ENCODE assay signal across 1 cellular context in the genomic region with DNA sequence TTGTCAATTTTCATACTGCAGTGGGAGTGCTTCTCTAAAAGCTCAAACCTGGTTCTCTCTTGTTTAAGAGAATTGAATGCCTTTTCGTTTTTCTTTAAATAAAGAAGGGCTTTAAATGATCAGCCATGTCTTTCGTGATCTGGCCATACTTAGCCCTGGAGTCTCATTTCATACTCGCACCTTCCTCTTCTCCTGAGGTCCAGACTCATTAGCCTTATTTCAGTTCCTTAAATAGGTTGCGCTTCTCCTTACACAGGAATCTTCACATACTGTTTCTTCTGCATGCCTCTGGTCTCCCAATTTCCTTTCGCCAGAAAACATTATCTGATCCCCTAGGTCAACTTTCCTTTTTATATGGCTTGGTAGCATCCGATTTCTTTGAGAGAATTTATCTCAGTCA.
TF ChIP-seq lines count a peak whose summit lies in the region.

No MANE protein-coding gene starts in this region.

TF ChIP-seq in H1, 55 proteins besides CTCF, POLR2A, EP300 and RAD21 (continued from another document):
- TF ChIP-seq, protein P1, sequence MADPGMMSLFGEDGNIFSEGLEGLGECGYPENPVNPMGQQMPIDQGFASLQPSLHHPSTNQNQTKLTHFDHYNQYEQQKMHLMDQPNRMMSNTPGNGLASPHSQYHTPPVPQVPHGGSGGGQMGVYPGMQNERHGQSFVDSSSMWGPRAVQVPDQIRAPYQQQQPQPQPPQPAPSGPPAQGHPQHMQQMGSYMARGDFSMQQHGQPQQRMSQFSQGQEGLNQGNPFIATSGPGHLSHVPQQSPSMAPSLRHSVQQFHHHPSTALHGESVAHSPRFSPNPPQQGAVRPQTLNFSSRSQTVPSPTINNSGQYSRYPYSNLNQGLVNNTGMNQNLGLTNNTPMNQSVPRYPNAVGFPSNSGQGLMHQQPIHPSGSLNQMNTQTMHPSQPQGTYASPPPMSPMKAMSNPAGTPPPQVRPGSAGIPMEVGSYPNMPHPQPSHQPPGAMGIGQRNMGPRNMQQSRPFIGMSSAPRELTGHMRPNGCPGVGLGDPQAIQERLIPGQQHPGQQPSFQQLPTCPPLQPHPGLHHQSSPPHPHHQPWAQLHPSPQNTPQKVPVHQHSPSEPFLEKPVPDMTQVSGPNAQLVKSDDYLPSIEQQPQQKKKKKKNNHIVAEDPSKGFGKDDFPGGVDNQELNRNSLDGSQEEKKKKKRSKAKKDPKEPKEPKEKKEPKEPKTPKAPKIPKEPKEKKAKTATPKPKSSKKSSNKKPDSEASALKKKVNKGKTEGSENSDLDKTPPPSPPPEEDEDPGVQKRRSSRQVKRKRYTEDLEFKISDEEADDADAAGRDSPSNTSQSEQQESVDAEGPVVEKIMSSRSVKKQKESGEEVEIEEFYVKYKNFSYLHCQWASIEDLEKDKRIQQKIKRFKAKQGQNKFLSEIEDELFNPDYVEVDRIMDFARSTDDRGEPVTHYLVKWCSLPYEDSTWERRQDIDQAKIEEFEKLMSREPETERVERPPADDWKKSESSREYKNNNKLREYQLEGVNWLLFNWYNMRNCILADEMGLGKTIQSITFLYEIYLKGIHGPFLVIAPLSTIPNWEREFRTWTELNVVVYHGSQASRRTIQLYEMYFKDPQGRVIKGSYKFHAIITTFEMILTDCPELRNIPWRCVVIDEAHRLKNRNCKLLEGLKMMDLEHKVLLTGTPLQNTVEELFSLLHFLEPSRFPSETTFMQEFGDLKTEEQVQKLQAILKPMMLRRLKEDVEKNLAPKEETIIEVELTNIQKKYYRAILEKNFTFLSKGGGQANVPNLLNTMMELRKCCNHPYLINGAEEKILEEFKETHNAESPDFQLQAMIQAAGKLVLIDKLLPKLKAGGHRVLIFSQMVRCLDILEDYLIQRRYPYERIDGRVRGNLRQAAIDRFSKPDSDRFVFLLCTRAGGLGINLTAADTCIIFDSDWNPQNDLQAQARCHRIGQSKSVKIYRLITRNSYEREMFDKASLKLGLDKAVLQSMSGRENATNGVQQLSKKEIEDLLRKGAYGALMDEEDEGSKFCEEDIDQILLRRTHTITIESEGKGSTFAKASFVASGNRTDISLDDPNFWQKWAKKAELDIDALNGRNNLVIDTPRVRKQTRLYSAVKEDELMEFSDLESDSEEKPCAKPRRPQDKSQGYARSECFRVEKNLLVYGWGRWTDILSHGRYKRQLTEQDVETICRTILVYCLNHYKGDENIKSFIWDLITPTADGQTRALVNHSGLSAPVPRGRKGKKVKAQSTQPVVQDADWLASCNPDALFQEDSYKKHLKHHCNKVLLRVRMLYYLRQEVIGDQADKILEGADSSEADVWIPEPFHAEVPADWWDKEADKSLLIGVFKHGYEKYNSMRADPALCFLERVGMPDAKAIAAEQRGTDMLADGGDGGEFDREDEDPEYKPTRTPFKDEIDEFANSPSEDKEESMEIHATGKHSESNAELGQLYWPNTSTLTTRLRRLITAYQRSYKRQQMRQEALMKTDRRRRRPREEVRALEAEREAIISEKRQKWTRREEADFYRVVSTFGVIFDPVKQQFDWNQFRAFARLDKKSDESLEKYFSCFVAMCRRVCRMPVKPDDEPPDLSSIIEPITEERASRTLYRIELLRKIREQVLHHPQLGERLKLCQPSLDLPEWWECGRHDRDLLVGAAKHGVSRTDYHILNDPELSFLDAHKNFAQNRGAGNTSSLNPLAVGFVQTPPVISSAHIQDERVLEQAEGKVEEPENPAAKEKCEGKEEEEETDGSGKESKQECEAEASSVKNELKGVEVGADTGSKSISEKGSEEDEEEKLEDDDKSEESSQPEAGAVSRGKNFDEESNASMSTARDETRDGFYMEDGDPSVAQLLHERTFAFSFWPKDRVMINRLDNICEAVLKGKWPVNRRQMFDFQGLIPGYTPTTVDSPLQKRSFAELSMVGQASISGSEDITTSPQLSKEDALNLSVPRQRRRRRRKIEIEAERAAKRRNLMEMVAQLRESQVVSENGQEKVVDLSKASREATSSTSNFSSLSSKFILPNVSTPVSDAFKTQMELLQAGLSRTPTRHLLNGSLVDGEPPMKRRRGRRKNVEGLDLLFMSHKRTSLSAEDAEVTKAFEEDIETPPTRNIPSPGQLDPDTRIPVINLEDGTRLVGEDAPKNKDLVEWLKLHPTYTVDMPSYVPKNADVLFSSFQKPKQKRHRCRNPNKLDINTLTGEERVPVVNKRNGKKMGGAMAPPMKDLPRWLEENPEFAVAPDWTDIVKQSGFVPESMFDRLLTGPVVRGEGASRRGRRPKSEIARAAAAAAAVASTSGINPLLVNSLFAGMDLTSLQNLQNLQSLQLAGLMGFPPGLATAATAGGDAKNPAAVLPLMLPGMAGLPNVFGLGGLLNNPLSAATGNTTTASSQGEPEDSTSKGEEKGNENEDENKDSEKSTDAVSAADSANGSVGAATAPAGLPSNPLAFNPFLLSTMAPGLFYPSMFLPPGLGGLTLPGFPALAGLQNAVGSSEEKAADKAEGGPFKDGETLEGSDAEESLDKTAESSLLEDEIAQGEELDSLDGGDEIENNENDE (IDR thresholded peaks at IDR 0.05; ENCODE audit: insufficient replicate concordance, low read length), result no peak
